24 cellular contexts compared by ENCODE assay signal in the genomic region with DNA sequence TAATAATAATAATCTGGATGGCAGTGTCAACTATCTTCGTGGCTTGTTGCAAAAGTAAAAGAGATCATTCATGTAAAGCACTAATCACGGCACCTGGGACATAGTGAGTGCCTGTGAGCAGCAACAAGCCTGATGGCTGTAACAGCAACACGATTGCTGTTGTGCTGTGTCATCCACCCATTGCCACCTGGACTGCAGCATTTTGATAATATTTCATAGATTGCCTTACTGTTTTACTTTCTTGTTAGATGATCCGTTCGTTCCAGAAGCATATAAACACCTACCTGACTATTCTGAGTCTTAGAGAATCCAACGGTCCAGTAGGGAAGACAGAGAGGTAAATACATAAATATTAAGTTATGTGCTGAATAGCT. TPM values are rescaled to one million over a fixed set of nuclear protein-coding genes. Genes with fewer than 3 reads are reported as not detected.
DNase-seq lines count a peak whose midpoint lies in the region; ATAC-seq and TF ChIP-seq lines count a peak whose summit lies in the region.
"Had no signal": no experiment of that assay in that cellular context is flagged by ENCODE, and none has a peak within 500 bp of the region (broad histone marks: within the 10 kb centered on the region; RNA-seq: fewer than 3 reads in every experiment).

No MANE protein-coding gene starts in this region.

- H3K9me3 Mint-ChIP-seq in HFFc6, result no peaks in the 10 kb centered on the region
- H3K9me3 Mint-ChIP-seq: activated B cell treated with CpG ODN at 0.5 μM for 24 hours; activated naive CD4-positive, alpha-beta T cell treated with anti-CD3 and anti-CD28 coated beads, Interleukin-2, amount 50 U/mL, for 72 hours; CD8-positive, alpha-beta memory T cell; stimulated activated naive B cell treated with anti-CD40 and anti-IgM and Interleukin-4, amounts not matched to agents 10 μg/mL and 1 μg/mL and 100 μg/mL, for 72 hours had no signal

- H3K4me3 ChIP-seq in cardiac muscle cell (no peak overlapping the region), coronary artery (no peak overlapping the region), neutrophil (ENCODE audit: low read depth in 1 of 2, low read length in 1 of 2) (no peak overlapping the region), tibial nerve (no peak overlapping the region)
- H3K4me3 ChIP-seq: lung, thyroid gland had no signal

- H3K4me1 ChIP-seq in cardiac muscle cell (ENCODE audit: low read depth), result peaks cover 28% of the 10 kb centered on the region
- peaks cover 42 to 46% of the 10 kb centered on the region in 2 experiments for H3K4me1 ChIP-seq in neutrophil (ENCODE audit: control insufficient read depth in 1 of 2, insufficient read depth in 1 of 2, low read depth in 1 of 2, low read length in 1 of 2)
- H3K4me1 ChIP-seq in tibial nerve, result peaks cover 0 to 48% (median 24%) of the 10 kb centered on the region in 4 donors

- H3K9me3 ChIP-seq in cardiac muscle cell (ENCODE audit: low read depth), result no peaks in the 10 kb centered on the region
- no peaks in the 10 kb centered on the region for H3K9me3 ChIP-seq in neutrophil
- H3K9me3 ChIP-seq in tibial nerve, result no peaks in the 10 kb centered on the region
- H3K9me3 ChIP-seq: thyroid gland had no signal

- H3K27ac ChIP-seq in cardiac muscle cell (peak overlapping the region; percentile 11), coronary artery (peak overlapping the region; percentile 79 to 92), neutrophil (peak overlapping the region; percentile 15), tibial nerve (peak overlapping the region; percentile 9 to 94 (median 92))
- H3K27ac ChIP-seq: thyroid gland had no signal

- peaks cover 1% of the 10 kb centered on the region for H3K36me3 ChIP-seq in cardiac muscle cell
- H3K36me3 ChIP-seq in neutrophil, result no peaks in the 10 kb centered on the region
- peaks cover 0 to 10% (median 0%) of the 10 kb centered on the region in 3 donors for H3K36me3 ChIP-seq in tibial nerve
- H3K36me3 ChIP-seq: thyroid gland had no signal

- H3K36me3 Mint-ChIP-seq in HFFc6 (ENCODE audit: low read depth), result peaks cover 9% of the 10 kb centered on the region

- H3K27ac Mint-ChIP-seq in HFFc6, result no peak overlapping the region
- H3K27ac Mint-ChIP-seq: activated B cell treated with CpG ODN at 0.5 μM for 24 hours; stimulated activated naive B cell treated with anti-CD40 and anti-IgM and Interleukin-4, amounts not matched to agents 10 μg/mL and 1 μg/mL and 100 μg/mL, for 72 hours had no signal

- ATAC-seq in HG02852 (IDR thresholded peaks at IDR 0.05; ENCODE audit: unreplicated experiment), result no peak
- ATAC-seq: activated naive CD4-positive, alpha-beta T cell treated with anti-CD3 and anti-CD28 coated beads, Interleukin-2, amount 50 U/mL, for 72 hours; HCT116; stimulated activated naive B cell treated with anti-CD40 and anti-IgM and Interleukin-4, amounts not matched to agents 10 μg/mL and 1 μg/mL and 100 μg/mL, for 72 hours had no signal

- H3K27me3 ChIP-seq in cardiac muscle cell (no peaks in the 10 kb centered on the region), neutrophil (no peaks in the 10 kb centered on the region), tibial nerve (no peaks in the 10 kb centered on the region)
- H3K27me3 ChIP-seq: thyroid gland had no signal

- H3K27me3 Mint-ChIP-seq in HFFc6 (ENCODE audit: insufficient read depth), result peaks cover 2% of the 10 kb centered on the region

- intact Hi-C loops in cardiac septum (cut with DNase I), result no loop called here

- TF ChIP-seq CTCF in cardiac muscle cell (IDR thresholded peaks at IDR 0.05; ENCODE audit: low read depth, low read length), result no peak
- TF ChIP-seq CTCF in coronary artery (IDR thresholded peaks at IDR 0.05), result no peak
- TF ChIP-seq CTCF in neutrophil (IDR thresholded peaks at IDR 0.05), result no peak
- TF ChIP-seq CTCF in tibial nerve (IDR thresholded peaks at IDR 0.05), result no peak
- no peak for TF ChIP-seq CTCF in HFFc6 (IDR thresholded peaks at IDR 0.05)

- 71 to 74% methylated on average over 6 of the region's 6 CpGs for WGBS in tibial nerve, 2 donors

- TF ChIP-seq EP300 in tibial nerve (IDR thresholded peaks at IDR 0.05), result no peak

- H3K4me1 Mint-ChIP-seq in HFFc6 (ENCODE audit: low read depth), result peaks cover 40% of the 10 kb centered on the region

- no peak for DNase-seq in cardiac muscle cell (ENCODE audit: low read depth in 1 of 2, low spot score in 1 of 2)
- DNase-seq in cardiac septum (ENCODE audit: low spot score), result no peak
- DNase-seq in coronary artery (ENCODE audit: low spot score), result no peak
- DNase-seq in tibial nerve (ENCODE audit: low spot score in 2 of 2), result no peak
- no peak for DNase-seq in HFFc6
- DNase-seq in OCI-M2 (lab: John Stamatoyannopoulos, UW; ENCODE audit: unreplicated experiment), result no peak
- DNase-seq: activated B cell treated with CpG ODN at 0.5 μM for 24 hours; activated CD4-positive, alpha-beta T cell treated with anti-CD3 and anti-CD28 coated beads, Interleukin-2, amount 50 U/mL, for 4 hours; activated CD8-positive, alpha-beta memory T cell treated with anti-CD3 and anti-CD28 coated beads, Interleukin-2, amount 50 U/mL, for 4 hours; effector CD4-positive, alpha-beta T cell; foreskin melanocyte; NCI-H1092; NCI-H187 treated with DMSO at 0.1 percent for 48 hours; NCI-H345; stimulated activated CD4-positive, alpha-beta T cell treated with anti-CD3 and anti-CD28 coated beads, Interleukin-4, amount 100 ng/mL, for 24 hours; stimulated activated naive B cell treated with anti-CD40 and anti-IgM and Interleukin-4, amounts not matched to agents 10 μg/mL and 1 μg/mL and 100 μg/mL, for 72 hours; T-helper 9 cell had no signal

- no peak overlapping the region for H3K4me3 Mint-ChIP-seq in HFFc6
- H3K4me3 Mint-ChIP-seq: activated B cell treated with CpG ODN at 0.5 μM for 24 hours; stimulated activated naive B cell treated with anti-CD40 and anti-IgM and Interleukin-4, amounts not matched to agents 10 μg/mL and 1 μg/mL and 100 μg/mL, for 72 hours had no signal

- TF ChIP-seq POLR2A in tibial nerve (IDR thresholded peaks at IDR 0.05), result no peak

RNA-seq across cellular contexts. Expression of a gene that starts 3.1 kb away (rescaled TPM):
- 24.4 and 34.5 TPM in 2 replicates for total RNA-seq in cardiac muscle cell
- 62.7 and 87.9 TPM in 2 replicates for polyA plus RNA-seq in cardiac muscle cell
- total RNA-seq in cardiac septum, result 59.6 TPM
- 10 to 100 TPM in 2 of 4 donors, 1 to 10 TPM in 2; 8.0 to 20.1 (median 9.0) TPM for total RNA-seq in tibial nerve
- total RNA-seq in HFFc6 (2021; fragmentation: NEBNext Ultra II Directional; extraction: Animal tissue kit (Norgen Biotek cat#: 25700)), result 10 to 100 TPM; 47.0 to 62.5 (median 56.4) TPM

Comparison
In these comparisons a context has a peak if more than half of its experiments do, and no peak if none do; other contexts are left out.
1. H3K27ac ChIP-seq: peak in every context shown above with its lines; median percentile 92 in tibial nerve; 86 in coronary artery; 15 in neutrophil; 11 in cardiac muscle cell.